ENCODE assay signal across 14 cellular contexts in the genomic region with DNA sequence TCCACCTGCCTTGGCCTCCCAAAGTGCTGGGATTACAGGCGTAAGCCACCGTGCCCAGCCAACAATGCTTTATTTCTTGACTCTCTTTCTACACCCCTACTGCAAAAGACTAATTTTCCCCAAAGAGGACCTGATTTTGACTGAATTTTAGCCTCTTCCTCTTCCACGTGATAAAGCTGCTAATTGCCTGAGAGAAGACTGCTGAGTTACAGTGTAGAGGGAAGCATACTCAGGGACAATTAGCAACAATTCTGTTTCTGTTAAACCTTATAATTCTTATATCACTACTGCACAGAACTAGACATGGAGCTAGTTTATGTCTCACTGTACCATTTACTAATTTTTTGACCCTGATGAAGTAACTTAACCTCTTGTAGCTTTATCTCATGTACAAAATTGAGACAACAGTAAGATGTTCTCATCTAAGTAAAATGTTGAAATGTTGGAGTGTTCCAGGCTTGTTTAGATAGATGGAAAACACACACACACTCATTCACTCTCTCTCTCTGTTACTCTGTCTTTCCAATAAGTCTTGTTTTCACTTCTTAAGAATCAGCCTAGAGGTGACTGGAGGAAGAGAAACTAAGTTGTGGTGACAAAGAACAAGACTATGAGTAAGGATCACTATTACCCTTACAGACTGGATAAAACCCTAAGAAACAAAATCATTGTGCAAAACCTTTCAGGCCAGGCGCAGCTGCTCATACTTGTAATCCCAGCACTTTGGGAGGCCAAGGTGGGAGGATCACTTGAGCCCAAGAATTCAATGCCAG. TPM values are rescaled to one million over a fixed set of nuclear protein-coding genes. Genes with fewer than 3 reads are reported as not detected.
DNase-seq lines count a peak whose midpoint lies in the region; ATAC-seq lines count a peak whose summit lies in the region.
"Not testable (repeated sequence)": the region's sequence is repeated elsewhere in the genome, so short reads cannot be mapped to it uniquely, and the experiment has no call there.
"Had no signal": no experiment of that assay in that cellular context is flagged by ENCODE, and none has a peak within 500 bp of the region (broad histone marks: within the 10 kb centered on the region; RNA-seq: fewer than 3 reads in every experiment).

No MANE protein-coding gene starts in this region.

- not testable (repeated sequence) for H3K4me1 Mint-ChIP-seq in activated T-helper 17 cell treated with anti-CD3 and anti-CD28 coated beads, Interleukin-2, amount 50 U/mL, for 72 hours; stimulated activated naive B cell treated with anti-CD40 and anti-IgM and Interleukin-4, amounts not matched to agents 10 μg/mL and 1 μg/mL and 100 μg/mL, for 72 hours

- H3K9me3 Mint-ChIP-seq in activated T-helper 17 cell treated with anti-CD3 and anti-CD28 coated beads, Interleukin-2, amount 50 U/mL, for 72 hours; stimulated activated naive B cell treated with anti-CD40 and anti-IgM and Interleukin-4, amounts not matched to agents 10 μg/mL and 1 μg/mL and 100 μg/mL, for 72 hours: not testable (repeated sequence)

- not testable (repeated sequence) for H3K36me3 Mint-ChIP-seq in activated T-helper 17 cell treated with anti-CD3 and anti-CD28 coated beads, Interleukin-2, amount 50 U/mL, for 72 hours (ENCODE audit: low read depth); stimulated activated naive B cell treated with anti-CD40 and anti-IgM and Interleukin-4, amounts not matched to agents 10 μg/mL and 1 μg/mL and 100 μg/mL, for 72 hours

- H3K27ac Mint-ChIP-seq in activated T-helper 17 cell treated with anti-CD3 and anti-CD28 coated beads, Interleukin-2, amount 50 U/mL, for 72 hours; stimulated activated naive B cell treated with anti-CD40 and anti-IgM and Interleukin-4, amounts not matched to agents 10 μg/mL and 1 μg/mL and 100 μg/mL, for 72 hours: not testable (repeated sequence)

- not testable (repeated sequence) for H3K4me3 Mint-ChIP-seq in activated T-helper 17 cell treated with anti-CD3 and anti-CD28 coated beads, Interleukin-2, amount 50 U/mL, for 72 hours; stimulated activated naive B cell treated with anti-CD40 and anti-IgM and Interleukin-4, amounts not matched to agents 10 μg/mL and 1 μg/mL and 100 μg/mL, for 72 hours

- ATAC-seq in GM18499 (IDR thresholded peaks at IDR 0.05; ENCODE audit: insufficient read depth, unreplicated experiment) (peak; percentile 90), GM19023 (IDR thresholded peaks at IDR 0.05; ENCODE audit: unreplicated experiment) (peak; percentile 63), GM21423 (IDR thresholded peaks at IDR 0.05; ENCODE audit: unreplicated experiment) (peak; percentile 92), HG02678 (IDR thresholded peaks at IDR 0.05; ENCODE audit: unreplicated experiment) (peak; percentile 83), HG03066 (IDR thresholded peaks at IDR 0.05; ENCODE audit: low read depth, unreplicated experiment) (peak; percentile 60), HG03460 (IDR thresholded peaks at IDR 0.05; ENCODE audit: unreplicated experiment) (peak; percentile 90)
- ATAC-seq in activated T-helper 17 cell treated with anti-CD3 and anti-CD28 coated beads, Interleukin-2, amount 50 U/mL, for 72 hours (replicated peaks): peak; percentile 96
- peak; percentile 99 to 100 for ATAC-seq in stimulated activated naive B cell treated with anti-CD40 and anti-IgM and Interleukin-4, amounts not matched to agents 10 μg/mL and 1 μg/mL and 100 μg/mL, for 72 hours (replicated peaks)

- DNase-seq in stimulated activated naive B cell treated with anti-CD40 and anti-IgM and Interleukin-4, amounts not matched to agents 10 μg/mL and 1 μg/mL and 100 μg/mL, for 72 hours: not testable (repeated sequence)

- not testable (repeated sequence) for H3K27me3 Mint-ChIP-seq in activated T-helper 17 cell treated with anti-CD3 and anti-CD28 coated beads, Interleukin-2, amount 50 U/mL, for 72 hours; stimulated activated naive B cell treated with anti-CD40 and anti-IgM and Interleukin-4, amounts not matched to agents 10 μg/mL and 1 μg/mL and 100 μg/mL, for 72 hours

RNA-seq across cellular contexts. Expression of a gene that starts 10.7 kb away (rescaled TPM):
- not detected for total RNA-seq in activated T-helper 17 cell treated with anti-CD3 and anti-CD28 coated beads, Interleukin-2, amount 50 U/mL, for 72 hours
- total RNA-seq: A673; activated CD4-positive, alpha-beta T cell treated with anti-CD3 and anti-CD28 coated beads, Interleukin-2, amount 10 ng/mL, durations not matched to agents 24 days and 14 days; Calu3; dermis microvascular lymphatic vessel endothelial cell; HepG2; pulmonary artery endothelial cell had no signal
